In genomic region chr11:19779740-19780139, GRCh38 we compare ENCODE assay signal across 19 cellular contexts.
"Had no signal": no experiment of that assay in that cellular context is flagged by ENCODE, and none has a peak within 500 bp of the region (broad histone marks: within the 10 kb centered on the region; RNA-seq: fewer than 3 reads in every experiment).

No MANE protein-coding gene starts in this region.

- H3K27me3 ChIP-seq: breast epithelium, dorsolateral prefrontal cortex, tibial nerve had no signal

- H3K4me3 Mint-ChIP-seq: endodermal cell; naive thymus-derived CD8-positive, alpha-beta T cell had no signal

- H3K4me1 ChIP-seq: breast epithelium had no signal

- H3K9me3 Mint-ChIP-seq: endodermal cell had no signal

- H3K27ac Mint-ChIP-seq: endodermal cell; naive thymus-derived CD8-positive, alpha-beta T cell had no signal

- H3K9me3 ChIP-seq: breast epithelium, left ventricle myocardium inferior, tibial nerve had no signal

- DNase-seq: activated CD4-positive, alpha-beta T cell treated with anti-CD3 and anti-CD28 coated beads, Interleukin-2, amount 50 U/mL, for 4 hours; activated naive CD4-positive, alpha-beta T cell treated with Interleukin-2 at 50 U/mL for 16 hours; activated T-cell treated with anti-CD3 and anti-CD28 coated beads for 4 hours; aorta; dorsolateral prefrontal cortex; endodermal cell; heart left ventricle; left ventricle myocardium inferior; naive thymus-derived CD8-positive, alpha-beta T cell; right cardiac atrium; stimulated activated CD4-positive, alpha-beta T cell treated with anti-CD3 and anti-CD28 coated beads, Interleukin-4, amount 100 ng/mL, for 24 hours; stimulated activated naive CD4-positive, alpha-beta T cell treated with Interleukin-2 at 50 U/mL for 16 hours; substantia nigra had no signal

- H3K36me3 ChIP-seq: breast epithelium, heart left ventricle, left ventricle myocardium inferior, tibial nerve had no signal

- H3K4me3 ChIP-seq: breast epithelium, dorsolateral prefrontal cortex, heart left ventricle, left ventricle myocardium inferior, skin epidermis, tibial nerve had no signal

- H3K27ac ChIP-seq: dorsolateral prefrontal cortex, heart left ventricle, left ventricle myocardium inferior, skin epidermis, tibial nerve had no signal

- FAIRE-seq: frontal cortex, keratinocyte had no signal

- ATAC-seq: activated CD4-positive, CD25-positive, alpha-beta regulatory T cell treated with anti-CD3 and anti-CD28 coated beads, Interleukin-2, amount 50 U/mL, for 24 hours; heart left ventricle; naive thymus-derived CD8-positive, alpha-beta T cell; right cardiac atrium had no signal
